ENCODE assay signal across 15 cellular contexts in the genomic region with DNA sequence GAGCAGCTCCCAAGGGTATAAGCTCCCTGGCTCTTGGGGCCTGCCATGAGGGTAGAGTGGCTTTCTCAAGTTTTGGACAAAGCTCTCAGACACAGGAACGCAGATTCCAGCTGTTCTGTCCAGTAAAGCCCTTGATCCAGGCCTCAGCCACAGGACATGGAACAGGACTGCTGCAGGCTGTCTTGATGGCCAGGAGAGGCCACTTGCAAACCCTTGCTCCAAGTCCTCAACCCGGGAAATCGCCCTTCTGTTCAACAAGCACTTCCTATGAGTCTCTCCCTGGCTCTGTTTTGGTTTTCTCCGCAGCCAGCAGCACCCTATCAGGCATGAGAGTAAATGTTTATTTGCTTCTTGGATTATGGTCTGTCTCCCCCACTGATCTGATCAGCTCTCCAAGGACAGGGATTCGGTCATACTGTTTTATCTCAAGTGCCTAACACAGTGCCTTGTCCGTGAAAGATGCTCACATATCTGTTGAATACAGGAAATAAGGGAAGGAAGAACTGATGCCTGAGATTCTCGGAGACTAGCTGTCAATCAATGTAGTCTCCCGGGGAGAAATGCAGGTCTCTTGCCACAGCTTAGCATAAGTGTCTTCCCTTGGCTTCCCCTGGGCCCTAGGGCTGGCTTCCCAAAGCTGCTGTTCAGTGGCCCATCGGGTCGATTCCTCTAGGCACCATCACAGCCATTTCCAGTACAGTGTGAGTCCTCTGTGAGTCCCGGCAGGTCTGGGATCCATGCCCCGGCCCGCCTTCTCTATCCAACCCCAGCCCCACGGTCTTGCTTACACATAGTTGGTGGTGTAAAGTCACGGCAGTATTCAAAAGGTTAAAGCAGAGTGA.
"Had no signal": no experiment of that assay in that cellular context is flagged by ENCODE, and none has a peak within 500 bp of the region (broad histone marks: within the 10 kb centered on the region; RNA-seq: fewer than 3 reads in every experiment).

No MANE protein-coding gene starts in this region.

- H3K36me3 ChIP-seq: breast epithelium, esophagus squamous epithelium, pancreas, thyroid gland had no signal

- H3K9me3 Mint-ChIP-seq: immature natural killer cell; neural crest cell; T-helper 2 cell treated with Interferon-gamma antibody and Interleukin-4, amounts not matched to agents 5 μg/mL and 100 μg/mL, for 36 hours had no signal

- H3K27me3 ChIP-seq: breast epithelium, esophagus squamous epithelium, foreskin keratinocyte, pancreas, thyroid gland had no signal

- DNase-seq: activated CD4-positive, alpha-beta T cell treated with anti-CD3 and anti-CD28 coated beads, Interleukin-2, amount 50 U/mL, for 48 hours; activated CD4-positive, CD25-positive, alpha-beta regulatory T cell treated with anti-CD3 and anti-CD28 coated beads, Interleukin-2, amount 50 U/mL, for 72 hours; dorsolateral prefrontal cortex; esophagus squamous epithelium; foreskin keratinocyte; immature natural killer cell; left cardiac atrium; mucosa of descending colon; pancreas; stimulated activated CD4-positive, alpha-beta T cell treated with anti-CD3 and anti-CD28 coated beads, Interleukin-4, amount 100 ng/mL, for 4 hours; thyroid gland had no signal

- H3K4me3 Mint-ChIP-seq: immature natural killer cell; neural crest cell; T-helper 2 cell treated with Interferon-gamma antibody and Interleukin-4, amounts not matched to agents 5 μg/mL and 100 μg/mL, for 36 hours had no signal

- H3K4me3 ChIP-seq: breast epithelium, dorsolateral prefrontal cortex, esophagus squamous epithelium, lung, mucosa of descending colon, pancreas, thyroid gland had no signal

- H3K27ac Mint-ChIP-seq: immature natural killer cell; T-helper 2 cell treated with Interferon-gamma antibody and Interleukin-4, amounts not matched to agents 5 μg/mL and 100 μg/mL, for 36 hours had no signal

- H3K36me3 Mint-ChIP-seq: immature natural killer cell had no signal

- ATAC-seq: foreskin keratinocyte, mucosa of descending colon, pancreas had no signal

- H3K9me3 ChIP-seq: breast epithelium, esophagus squamous epithelium, mucosa of descending colon, pancreas, thyroid gland had no signal

- H3K27ac ChIP-seq: breast epithelium, dorsolateral prefrontal cortex, esophagus squamous epithelium, foreskin keratinocyte, pancreas, thyroid gland had no signal

- H3K4me1 Mint-ChIP-seq: neural crest cell had no signal

- H3K4me1 ChIP-seq: breast epithelium, pancreas had no signal
